ENCODE assay signal across 13 cellular contexts in genomic region chr12:113700943-113701342, GRCh38.
DNase-seq lines count a peak whose midpoint lies in the region; ATAC-seq and TF ChIP-seq lines count a peak whose summit lies in the region.
"Had no signal": no experiment of that assay in that cellular context is flagged by ENCODE, and none has a peak within 500 bp of the region (broad histone marks: within the 10 kb centered on the region; RNA-seq: fewer than 3 reads in every experiment).

No MANE protein-coding gene starts in this region.

- no peak overlapping the region for H3K27ac ChIP-seq in RWPE2 (ENCODE audit: poor library complexity, severe bottlenecking)
- H3K27ac ChIP-seq: thoracic aorta had no signal

- TF ChIP-seq CTCF in RWPE2 (IDR thresholded peaks at IDR 0.05; ENCODE audit: poor library complexity, severe bottlenecking) = no peak

- DNase-seq in GOT3 (lab: John Stamatoyannopoulos, UW) (peak; percentile 23), RWPE2 (ENCODE audit: low spot score) (no peak), fibroblast of peridontal ligament (ENCODE audit: extremely low read depth) (peak; percentile 52), stromal cell of bone marrow (ENCODE audit: low read depth) (peak; percentile 23)
- no peak for DNase-seq in activated effector memory CD4-positive, alpha-beta T cell treated with anti-CD3 and anti-CD28 coated beads, Interleukin-2, amount 50 U/mL, for 16 hours
- DNase-seq in activated naive CD4-positive, alpha-beta T cell treated with Interleukin-2 at 50 U/mL for 16 hours = no peak
- DNase-seq: activated CD4-positive, alpha-beta T cell treated with anti-CD3 and anti-CD28 coated beads, Interleukin-2, amount 10 ng/mL, durations not matched to agents 7 days and 5 days; left cardiac atrium; NCI-H187; nephron progenitor cell had no signal

- H3K4me3 ChIP-seq in RWPE2 (ENCODE audit: severe bottlenecking) = no peak overlapping the region
- H3K4me3 ChIP-seq: thoracic aorta had no signal

- no peaks in the 10 kb centered on the region for H3K36me3 ChIP-seq in RWPE2 (ENCODE audit: low read depth)
- H3K36me3 ChIP-seq: thoracic aorta had no signal

- H3K9me3 ChIP-seq in RWPE2 (ENCODE audit: severe bottlenecking) = no peaks in the 10 kb centered on the region
- H3K9me3 ChIP-seq: thoracic aorta had no signal

- H3K4me1 ChIP-seq in RWPE2 (ENCODE audit: insufficient read depth, poor library complexity, severe bottlenecking) = no peaks in the 10 kb centered on the region

- ATAC-seq in RWPE2 (ENCODE audit: low read depth) (0 out of 3 replicates have a peak, but pooled peaks have one; percentile 27), HG02938 (IDR thresholded peaks at IDR 0.05; ENCODE audit: unreplicated experiment) (no peak)
- ATAC-seq: activated T-helper 17 cell treated with anti-CD3 and anti-CD28 coated beads, Interleukin-2, amount 50 U/mL, for 72 hours had no signal

- peaks cover 4% of the 10 kb centered on the region for H3K27me3 ChIP-seq in RWPE2 (ENCODE audit: insufficient read depth, poor library complexity, severe bottlenecking)

Comparison
In these comparisons a context has a peak if more than half of its experiments do, and no peak if none do; other contexts are left out.
1. DNase-seq: peak in GOT3 (single experiment), fibroblast of peridontal ligament (single experiment) and stromal cell of bone marrow (single experiment); none in RWPE2 (single experiment), activated effector memory CD4-positive, alpha-beta T cell treated with anti-CD3 and anti-CD28 coated beads, Interleukin-2, amount 50 U/mL, for 16 hours (single experiment) and activated naive CD4-positive, alpha-beta T cell treated with Interleukin-2 at 50 U/mL for 16 hours (single experiment).